Comparison of ENCODE assay signal across 11 cellular contexts in genomic region chr6:41503435-41503768, GRCh38. TPM values are rescaled to one million over a fixed set of nuclear protein-coding genes. Genes with fewer than 3 reads are reported as not detected.
A peak's percentile ranks its signal among the peaks of the same experiment; 100 is the strongest.
DNase-seq lines count a peak whose midpoint lies in the region; ATAC-seq and TF ChIP-seq lines count a peak whose summit lies in the region.
"Had no signal": no experiment of that assay in that cellular context is flagged by ENCODE, and none has a peak within 500 bp of the region (broad histone marks: within the 10 kb centered on the region; RNA-seq: fewer than 3 reads in every experiment).

No MANE protein-coding gene starts in this region.

- H3K27me3 Mint-ChIP-seq in GM23338 (ENCODE audit: insufficient read depth, low read depth, poor library complexity): peaks cover 73% of the 10 kb centered on the region

- peak overlapping the region; percentile 86 for H3K4me2 ChIP-seq in GM23338
- peak overlapping the region; percentile 51 for H3K4me2 ChIP-seq in skeletal muscle satellite cell (ENCODE audit: low read length)

- H3K4me1 Mint-ChIP-seq in GM23338: peaks cover 25% of the 10 kb centered on the region

- H3K9ac ChIP-seq in skeletal muscle satellite cell (ENCODE audit: low read depth, low read length): no peak overlapping the region

- peaks cover 92% of the 10 kb centered on the region for H3K27me3 ChIP-seq in GM23338 (ENCODE audit: insufficient read depth)
- no peaks in the 10 kb centered on the region for H3K27me3 ChIP-seq in WERI-Rb-1 (ENCODE audit: insufficient read depth, low read depth, severe bottlenecking)
- peaks cover 67% of the 10 kb centered on the region for H3K27me3 ChIP-seq in skeletal muscle satellite cell (ENCODE audit: control insufficient read depth, insufficient read depth, low read length)

- H3K36me3 ChIP-seq in GM23338 (ENCODE audit: insufficient read depth): peaks cover 4% of the 10 kb centered on the region; the same call in 1 of the 2 replicates
- H3K36me3 ChIP-seq in WERI-Rb-1: no peaks in the 10 kb centered on the region
- H3K36me3 ChIP-seq in skeletal muscle satellite cell (ENCODE audit: insufficient read depth, low read length): no peaks in the 10 kb centered on the region
- H3K36me3 ChIP-seq: neutrophil, transverse colon had no signal

- no peaks in the 10 kb centered on the region for H3K79me2 ChIP-seq in GM23338 (replicated peaks; ENCODE audit: insufficient read depth)

- H3K4me3 Mint-ChIP-seq in GM23338: peak overlapping the region; percentile 71

- H3K9me3 ChIP-seq in WERI-Rb-1 (ENCODE audit: severe bottlenecking) (no peaks in the 10 kb centered on the region), skeletal muscle satellite cell (replicated peaks; ENCODE audit: low read length) (no peaks in the 10 kb centered on the region)
- H3K9me3 ChIP-seq: neutrophil, transverse colon had no signal

- no peaks in the 10 kb centered on the region for H3K9me2 ChIP-seq in GM23338 (ENCODE audit: insufficient read depth)

- ATAC-seq in GM23338: no peak

- TF ChIP-seq CTCF in GM23338 (conservative IDR thresholded peaks at IDR 0.05; ENCODE audit: low read depth in 2 of 2): no peak
- no peak for TF ChIP-seq CTCF in WERI-Rb-1 (IDR thresholded peaks at IDR 0.05; ENCODE audit: low read depth, low read length)

- no peaks in the 10 kb centered on the region for H3K36me3 Mint-ChIP-seq in GM23338 (ENCODE audit: low read depth)

- H3K4me1 ChIP-seq in GM23338 (ENCODE audit: insufficient read depth) (peaks cover 21% of the 10 kb centered on the region), skeletal muscle satellite cell (ENCODE audit: control insufficient read depth, insufficient read depth, low read length) (peaks cover 4% of the 10 kb centered on the region)

- H3K27ac ChIP-seq in GM23338 (ENCODE audit: low read depth) (no peak overlapping the region), WERI-Rb-1 (peak overlapping the region; percentile 40; the same call in 1 of the 2 replicates)
- H3K27ac ChIP-seq: neutrophil had no signal

- DNase-seq in GM23338 (ENCODE audit: low spot score) (no peak), WERI-Rb-1 (no peak), NCI-H226 (no peak), erythroblast (lab: John Stamatoyannopoulos, UW) (no peak), superior temporal gyrus (ENCODE audit: extremely low spot score) (no peak), SK-N-DZ (ENCODE audit: low spot score) (no peak)
- DNase-seq: stimulated activated CD4-positive, alpha-beta T cell treated with anti-CD3 and anti-CD28 coated beads, Interleukin-4, amount 100 ng/mL, for 24 hours; transverse colon had no signal

- peaks cover 14% of the 10 kb centered on the region for H3F3A ChIP-seq in GM23338 (replicated peaks; ENCODE audit: low read depth)

- H4K20me1 ChIP-seq in GM23338 (replicated peaks; ENCODE audit: insufficient read depth): peaks cover 4% of the 10 kb centered on the region; the same call in 1 of the 2 replicates

- H3K4me3 ChIP-seq in GM23338 (peak overlapping the region; percentile 54), WERI-Rb-1 (ENCODE audit: low read depth, low read length) (no peak overlapping the region), iPS-11a (ENCODE audit: low read depth, low read length) (peak overlapping the region; percentile 8), skeletal muscle satellite cell (ENCODE audit: low read length) (no peak overlapping the region)

- H3K27ac Mint-ChIP-seq in GM23338: no peak overlapping the region

- no peaks in the 10 kb centered on the region for H3K9me3 Mint-ChIP-seq in GM23338

- TF ChIP-seq POLR2A in erythroblast (IDR thresholded peaks at IDR 0.05; ENCODE audit: low read length): no peak

- no peak overlapping the region for H2AFZ ChIP-seq in GM23338

TF ChIP-seq in GM23338, 12 proteins besides CTCF, POLR2A, EP300 and RAD21 (continues in another document):
- TF ChIP-seq STAT1 (IDR thresholded peaks at IDR 0.05; ENCODE audit: unreplicated experiment) (no peak), NANOG (IDR thresholded peaks at IDR 0.05; ENCODE audit: borderline replicate concordance) (no peak), CREB1 (CRISPR knock-in tag; IDR thresholded peaks at IDR 0.05; ENCODE audit: low read depth) (no peak), REST (IDR thresholded peaks at IDR 0.05; ENCODE audit: unreplicated experiment) (no peak)

RNA-seq across cellular contexts. Expression of gene FOXP4, which starts 42.8 kb away (rescaled TPM):
- total RNA-seq in GM23338 (2014; rRNA removed; shearing (Covaris generic)): 9.7 and 13.5 TPM in 2 replicates
- polyA plus RNA-seq in GM23338 (2016; fragmentation: Nextera tagmentation; extraction: Ambion mirVana): 5.1 and 6.3 TPM in 2 replicates
- 3.5 TPM in 2 replicates for total RNA-seq in skeletal muscle satellite cell (2012; rRNA removed)
- 5.3 and 8.4 TPM in 2 replicates for polyA plus RNA-seq in SK-N-DZ (2014; cell fraction: cytosol; rRNA removed)
- polyA plus RNA-seq in SK-N-DZ (2014; cell fraction: nucleus; rRNA removed): 2.2 and 3.9 TPM in 2 replicates

Comparison
In these comparisons a context has a peak if more than half of its experiments do, and no peak if none do; other contexts are left out.
1. H3K4me3 ChIP-seq: peak in GM23338 (single experiment) and iPS-11a (single experiment); none in WERI-Rb-1 (single experiment) and skeletal muscle satellite cell (single experiment).